Comparison of ENCODE assay signal across 10 cellular contexts in genomic region chr9:129322022-129322621, GRCh38.
DNase-seq lines count a peak whose midpoint lies in the region; ATAC-seq and TF ChIP-seq lines count a peak whose summit lies in the region.
"Had no signal": no experiment of that assay in that cellular context is flagged by ENCODE, and none has a peak within 500 bp of the region (broad histone marks: within the 10 kb centered on the region; RNA-seq: fewer than 3 reads in every experiment).

No MANE protein-coding gene starts in this region.

- H3K27me3 Mint-ChIP-seq in activated T-cell treated with anti-CD3 and anti-CD28 coated beads, Interleukin-2, amount 50 U/mL, for 72 hours (ENCODE audit: low read depth), result no peaks in the 10 kb centered on the region
- peaks cover 2% of the 10 kb centered on the region for H3K27me3 Mint-ChIP-seq in activated T-cell treated with anti-CD3 and anti-CD28 coated beads, Interleukin-2, amount 50 U/mL, for 4 hours (ENCODE audit: low read depth)

- H3K36me3 Mint-ChIP-seq in activated T-cell treated with anti-CD3 and anti-CD28 coated beads, Interleukin-2, amount 50 U/mL, for 72 hours (ENCODE audit: insufficient read depth in 2 of 2), result no peaks in the 10 kb centered on the region
- no peaks in the 10 kb centered on the region for H3K36me3 Mint-ChIP-seq in activated T-cell treated with anti-CD3 and anti-CD28 coated beads, Interleukin-2, amount 50 U/mL, for 4 hours (ENCODE audit: insufficient read depth)

- H3K9me3 Mint-ChIP-seq in activated T-cell treated with anti-CD3 and anti-CD28 coated beads, Interleukin-2, amount 50 U/mL, for 72 hours, result no peaks in the 10 kb centered on the region
- H3K9me3 Mint-ChIP-seq in activated T-cell treated with anti-CD3 and anti-CD28 coated beads, Interleukin-2, amount 50 U/mL, for 4 hours, result no peaks in the 10 kb centered on the region

- H3K27ac Mint-ChIP-seq in activated T-cell treated with anti-CD3 and anti-CD28 coated beads, Interleukin-2, amount 50 U/mL, for 72 hours, result no peak overlapping the region

- intact Hi-C loops in thyroid gland (cut with DNase I), result loop anchor here (5.0 to 10.0 kb wide), 2 partner anchors 137 to 290 kb away; no protein-coding TSS in a partner anchor

- no peaks in the 10 kb centered on the region for H3K9me3 ChIP-seq in thyroid gland

- in situ Hi-C loops in brain microvascular endothelial cell (cut with HindIII; ENCODE audit: low pct_ligation_motif_present, low sequenced_read_pairs), result no loop called here

- H3K4me1 ChIP-seq in thyroid gland, result peaks cover 26 to 48% of the 10 kb centered on the region in 2 donors

- H3K27ac ChIP-seq in brain microvascular endothelial cell, result no peak overlapping the region
- peak overlapping the region; percentile 39 to 93 (median 84) for H3K27ac ChIP-seq in thyroid gland

- H3K36me3 ChIP-seq in brain microvascular endothelial cell (replicated peaks) (no peaks in the 10 kb centered on the region), thyroid gland (no peaks in the 10 kb centered on the region)

- H3K4me1 Mint-ChIP-seq in activated T-cell treated with anti-CD3 and anti-CD28 coated beads, Interleukin-2, amount 50 U/mL, for 72 hours (ENCODE audit: low read depth), result peaks cover 32% of the 10 kb centered on the region
- H3K4me1 Mint-ChIP-seq in activated T-cell treated with anti-CD3 and anti-CD28 coated beads, Interleukin-2, amount 50 U/mL, for 4 hours (ENCODE audit: low read depth), result peaks cover 12% of the 10 kb centered on the region

- peak overlapping the region; percentile 25 to 40 for H3K4me3 Mint-ChIP-seq in activated T-cell treated with anti-CD3 and anti-CD28 coated beads, Interleukin-2, amount 50 U/mL, for 72 hours
- no peak overlapping the region for H3K4me3 Mint-ChIP-seq in activated T-cell treated with anti-CD3 and anti-CD28 coated beads, Interleukin-2, amount 50 U/mL, for 4 hours

- 89 to 94% methylated on average over 7 of the region's 7 CpGs for WGBS in thyroid gland, 2 donors

- ATAC-seq in activated T-cell treated with anti-CD3 and anti-CD28 coated beads, Interleukin-2, amount 50 U/mL, for 72 hours (replicated peaks in 1 of 2), result no peak
- ATAC-seq in activated T-cell treated with anti-CD3 and anti-CD28 coated beads, Interleukin-2, amount 50 U/mL, for 4 hours, result no peak
- ATAC-seq in HG03378 (IDR thresholded peaks at IDR 0.05; ENCODE audit: unreplicated experiment) (no peak), HG02938 (IDR thresholded peaks at IDR 0.05; ENCODE audit: unreplicated experiment) (no peak)

- no peak for TF ChIP-seq POLR2A in thyroid gland (IDR thresholded peaks at IDR 0.05)

- no peak for DNase-seq in activated T-cell treated with anti-CD3 and anti-CD28 coated beads, Interleukin-2, amount 50 U/mL, for 72 hours
- DNase-seq in activated T-cell treated with anti-CD3 and anti-CD28 coated beads, Interleukin-2, amount 50 U/mL, for 4 hours, result no peak
- DNase-seq in brain microvascular endothelial cell, result no peak
- peak; percentile 64 for DNase-seq in mesenteric fat pad (ENCODE audit: low spot score)
- no peak for DNase-seq in thyroid gland
- DNase-seq in HUDEP-2 (lab: John Stamatoyannopoulos, UW; ENCODE audit: unreplicated experiment in 76 of 76), result no peak
- DNase-seq: activated CD4-positive, alpha-beta T cell treated with anti-CD3 and anti-CD28 coated beads for 48 hours; SHP77 had no signal

- TF ChIP-seq CTCF in brain microvascular endothelial cell (IDR thresholded peaks at IDR 0.05; ENCODE audit: low read depth, low read length, missing control alignments), result peak; percentile 3
- no peak for TF ChIP-seq CTCF in thyroid gland (IDR thresholded peaks at IDR 0.05)

- no peaks in the 10 kb centered on the region for H3K27me3 ChIP-seq in brain microvascular endothelial cell (replicated peaks)
- no peaks in the 10 kb centered on the region for H3K27me3 ChIP-seq in thyroid gland

- H3K4me3 ChIP-seq in brain microvascular endothelial cell (ENCODE audit: low read depth, low read length), result no peak overlapping the region
- H3K4me3 ChIP-seq in thyroid gland (replicated peaks in 1 of 3), result no peak overlapping the region
